In genomic region chr3:185966655-185967054, GRCh38 we compare ENCODE assay signal across 27 cellular contexts.
"Had no signal": no experiment of that assay in that cellular context is flagged by ENCODE, and none has a peak within 500 bp of the region (broad histone marks: within the 10 kb centered on the region; RNA-seq: fewer than 3 reads in every experiment).

No MANE protein-coding gene starts in this region.

- H3K4me1 ChIP-seq: colonic mucosa, gastrocnemius medialis, heart right ventricle, left ventricle myocardium inferior had no signal

- ATAC-seq: effector memory CD8-positive, alpha-beta T cell; esophagus mucosa; gastrocnemius medialis; heart right ventricle; left colon; left lobe of liver; naive thymus-derived CD4-positive, alpha-beta T cell had no signal

- DNase-seq: colonic mucosa; cortex of kidney; effector CD8-positive, alpha-beta T cell; effector memory CD8-positive, alpha-beta T cell; endodermal cell; erythroblast; esophagus squamous epithelium; foreskin fibroblast; foreskin melanocyte; gastrocnemius medialis; glutamatergic neuron; head of caudate nucleus; heart right ventricle; hippocampal formation; left colon; left ventricle myocardium inferior; mammary epithelial cell; mesendoderm; midbrain; naive thymus-derived CD4-positive, alpha-beta T cell had no signal

- H3K27me3 ChIP-seq: colonic mucosa, esophagus squamous epithelium, gastrocnemius medialis, heart right ventricle had no signal

- H3K4me3 ChIP-seq: colonic mucosa, esophagus squamous epithelium, gastrocnemius medialis, heart right ventricle, left ventricle myocardium inferior, lung had no signal

- H3K36me3 ChIP-seq: colonic mucosa, gastrocnemius medialis, heart right ventricle, left ventricle myocardium inferior had no signal

- FAIRE-seq: endometrium, islet of Langerhans, keratinocyte had no signal

- H3K27ac ChIP-seq: colonic mucosa, epithelial cell of prostate, esophagus squamous epithelium, gastrocnemius medialis, heart right ventricle, left ventricle myocardium inferior had no signal

- H3K9me3 ChIP-seq: colonic mucosa, esophagus squamous epithelium, gastrocnemius medialis had no signal
